8 cellular contexts compared by ENCODE assay signal in the genomic region with DNA sequence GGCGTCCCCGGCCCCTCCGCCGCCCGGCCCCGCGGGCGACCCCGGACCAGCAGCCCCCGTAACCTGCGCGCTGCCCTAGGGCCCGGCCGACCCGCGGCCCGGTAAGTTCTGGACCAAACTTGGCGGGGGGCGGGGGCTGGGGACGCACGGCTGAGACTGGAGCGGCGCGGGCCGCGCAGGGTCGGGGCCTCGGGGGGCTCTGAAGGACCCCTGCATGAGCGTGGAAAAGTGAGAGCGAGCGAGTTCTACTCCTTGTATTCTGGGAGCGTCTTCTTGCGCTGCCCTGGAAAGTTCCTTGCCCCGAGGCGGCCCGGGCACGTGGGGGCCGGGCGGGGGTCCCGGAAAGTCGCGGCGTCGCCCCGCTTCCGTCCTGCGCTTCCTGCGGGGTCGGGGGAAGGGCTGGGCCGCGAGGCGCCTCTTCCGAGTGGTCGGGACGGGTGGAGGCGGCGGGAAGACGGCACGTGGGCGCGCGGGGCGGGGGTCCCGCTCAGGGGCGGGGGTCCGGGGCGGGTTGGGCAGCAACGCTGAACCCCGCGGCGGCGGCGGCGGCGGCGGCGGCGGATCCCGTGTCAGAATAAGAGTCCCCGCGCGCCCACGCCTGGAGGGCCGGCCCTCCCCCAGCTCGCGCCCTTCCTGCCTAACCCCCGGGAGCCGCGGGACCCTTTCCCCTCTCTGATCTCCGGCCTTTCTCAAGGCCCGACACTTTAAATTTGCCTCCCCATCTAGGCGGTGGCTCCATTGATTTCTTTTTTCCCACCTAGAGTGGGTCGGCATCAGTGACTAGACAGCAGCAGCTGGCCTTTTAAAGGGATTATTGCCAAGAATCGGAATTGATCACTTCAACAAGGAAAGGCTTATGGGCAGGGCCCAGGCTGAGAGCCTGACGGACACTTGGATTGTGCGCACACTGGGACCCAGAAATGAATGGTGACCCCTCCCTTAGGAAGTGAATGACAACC. TPM values are rescaled to one million over a fixed set of nuclear protein-coding genes. Genes with fewer than 3 reads are reported as not detected.
DNase-seq lines count a peak whose midpoint lies in the region; ATAC-seq and TF ChIP-seq lines count a peak whose summit lies in the region.

No MANE protein-coding gene starts in this region.

- no peaks in the 10 kb centered on the region for H3K27me3 Mint-ChIP-seq in CD4-positive, alpha-beta memory T cell
- H3K27me3 Mint-ChIP-seq in effector memory CD8-positive, alpha-beta T cell, result no peaks in the 10 kb centered on the region

- no peaks in the 10 kb centered on the region for H3K9me3 Mint-ChIP-seq in CD4-positive, alpha-beta memory T cell
- H3K9me3 Mint-ChIP-seq in effector memory CD8-positive, alpha-beta T cell, result no peaks in the 10 kb centered on the region

- peaks cover 46 to 81% (median 64%) of the 10 kb centered on the region in 4 donors for H3K4me1 Mint-ChIP-seq in CD4-positive, alpha-beta memory T cell
- peaks cover 61 to 72% of the 10 kb centered on the region in 2 donors for H3K4me1 Mint-ChIP-seq in effector memory CD8-positive, alpha-beta T cell (ENCODE audit: low read depth in 2 of 2)

- TF ChIP-seq POLR2A in NB4 (IDR thresholded peaks at IDR 0.05; ENCODE audit: extremely low read depth, insufficient read length) (no peak), testis (IDR thresholded peaks at IDR 0.05) (no peak)

- CTCF ChIA-PET in CD4-positive, alpha-beta memory T cell (lab: Charles Lee; ENCODE audit: partially characterized antibody), result interaction anchor here (0.7 to 6.2 kb wide), 23 partner anchors 9 to 84 kb away, joined by 3 to 73 read pairs (median 4); no protein-coding TSS in a partner anchor

- WGBS in testis, 2 donors, result 0 to 1% methylated on average over 19 to 49 of the region's 96 CpGs

- H3K9me3 ChIP-seq in CD4-positive, alpha-beta memory T cell (ENCODE audit: control insufficient read depth in 1 of 2, low read length in 2 of 2), result no peaks in the 10 kb centered on the region
- H3K9me3 ChIP-seq in mucosa of descending colon, result no peaks in the 10 kb centered on the region
- H3K9me3 ChIP-seq in testis, result no peaks in the 10 kb centered on the region

- intact Hi-C loops in CD4-positive, alpha-beta memory T cell (cut with micrococcal nuclease), result loop anchor here (1.0 to 10.0 kb wide), 6 partner anchors 21 to 259 kb away; partner anchors contain the start of genes ATP13A1, BORCS8, MAU2 and RFXANK
- intact Hi-C loops in mucosa of descending colon (cut with DNase I, micrococcal nuclease) (loop anchor here in 1 of 2 donors (10.0 kb wide), 1 partner anchor 79 kb away; no protein-coding TSS in a partner anchor), testis (cut with DNase I; ENCODE audit: low total_unique reads) (no loop called here)

- H3K36me3 Mint-ChIP-seq in CD4-positive, alpha-beta memory T cell, result peaks cover 0 to 18% of the 10 kb centered on the region in 2 donors
- peaks cover 13% of the 10 kb centered on the region for H3K36me3 Mint-ChIP-seq in effector memory CD8-positive, alpha-beta T cell (ENCODE audit: insufficient read depth)

- peak overlapping the region; percentile 21 to 78 for H3K4me3 ChIP-seq in CD4-positive, alpha-beta memory T cell (ENCODE audit: low read length in 2 of 2)
- H3K4me3 ChIP-seq in NB4 (ENCODE audit: low read depth, low read length) (peak overlapping the region; percentile 91), mucosa of descending colon (peak overlapping the region; percentile 70), testis (peak overlapping the region; percentile 93 to 94)

- H3K27me3 ChIP-seq in CD4-positive, alpha-beta memory T cell (ENCODE audit: insufficient read depth, low read length), result no peaks in the 10 kb centered on the region
- no peaks in the 10 kb centered on the region for H3K27me3 ChIP-seq in testis

- H3K27ac Mint-ChIP-seq in CD4-positive, alpha-beta memory T cell, result peak overlapping the region; percentile 92 to 96 (median 95)
- peak overlapping the region; percentile 89 to 97 for H3K27ac Mint-ChIP-seq in effector memory CD8-positive, alpha-beta T cell

- peak overlapping the region; percentile 86 to 97 (median 95) for H3K4me3 Mint-ChIP-seq in CD4-positive, alpha-beta memory T cell
- peak overlapping the region; percentile 97 to 98 for H3K4me3 Mint-ChIP-seq in effector memory CD8-positive, alpha-beta T cell

- ATAC-seq in GM21717 (IDR thresholded peaks at IDR 0.05; ENCODE audit: unreplicated experiment) (peak; percentile 5), mucosa of descending colon (peak; percentile 19)
- ATAC-seq in effector memory CD8-positive, alpha-beta T cell (replicated peaks), result peak; percentile 3

- no peaks in the 10 kb centered on the region for H3K36me3 ChIP-seq in CD4-positive, alpha-beta memory T cell (ENCODE audit: insufficient read depth, low read length)
- H3K36me3 ChIP-seq in mucosa of descending colon (ENCODE audit: low read depth) (no peaks in the 10 kb centered on the region), testis (ENCODE audit: low read depth, missing control alignments) (no peaks in the 10 kb centered on the region)

- H3K4me1 ChIP-seq in CD4-positive, alpha-beta memory T cell (ENCODE audit: insufficient read depth, low read length), result peaks cover 64% of the 10 kb centered on the region
- H3K4me1 ChIP-seq in mucosa of descending colon (ENCODE audit: low read depth), result peaks cover 40% of the 10 kb centered on the region
- H3K4me1 ChIP-seq in testis, result peaks cover 49% of the 10 kb centered on the region

- POLR2A ChIA-PET in CD4-positive, alpha-beta memory T cell (lab: Charles Lee; ENCODE audit: partially characterized antibody), result interaction anchor here (0.7 to 3.6 kb wide), 27 partner anchors 9 to 460 kb away, joined by 3 to 85 read pairs (median 6); partner anchors contain the start of genes NDUFA13, TSSK6, ZNF101 and ZNF253

- TF ChIP-seq CTCF in NB4 (IDR thresholded peaks at IDR 0.05; ENCODE audit: low read depth, low read length) (no peak), mucosa of descending colon (IDR thresholded peaks at IDR 0.05) (no peak), testis (IDR thresholded peaks at IDR 0.05) (no peak)

- peak; percentile 35 to 63 (median 40) for DNase-seq in CD4-positive, alpha-beta memory T cell
- DNase-seq in NB4 (ENCODE audit: low read depth), result peak; percentile 65
- peak; percentile 74 for DNase-seq in activated CD4-positive, alpha-beta T cell treated with anti-CD3 and anti-CD28 coated beads for 48 hours
- peak in 2 of 3 experiments; percentile 25 to 30 for DNase-seq in effector memory CD8-positive, alpha-beta T cell
- DNase-seq in mucosa of descending colon, result peak; percentile 59 to 77 (median 76)
- peak; percentile 54 for DNase-seq in testis
- DNase-seq in pons (ENCODE audit: low spot score), result no peak

- peak overlapping the region; percentile 71 for H3K27ac ChIP-seq in CD4-positive, alpha-beta memory T cell (ENCODE audit: low read depth, low read length)
- peak overlapping the region; percentile 78 to 93 for H3K27ac ChIP-seq in testis

RNA-seq across cellular contexts. Expression of gene GATAD2A, which starts 0.7 kb away (rescaled TPM):
- total RNA-seq in CD4-positive, alpha-beta memory T cell, result 100 to 1,000 TPM; 101 to 108 TPM
- 10 to 100 TPM in 1 of 2 donors, 1 to 10 TPM in 1; 3.8 to 30.6 TPM for polyA plus RNA-seq in CD4-positive, alpha-beta memory T cell
- total RNA-seq in mucosa of descending colon (100 to 1,000 TPM in 2 of 3 donors, 10 to 100 TPM in 1; 89.3 to 117 (median 107) TPM), testis (100 to 1,000 TPM; 163 to 197 TPM)
- polyA plus RNA-seq in testis (ENCODE audit: insufficient read depth, low read depth, low replicate concordance), result 109 TPM
